Comparison of ENCODE assay signal across 23 cellular contexts in genomic region chr18:24428709-24429108, GRCh38. TPM values are rescaled to one million over a fixed set of nuclear protein-coding genes. Genes with fewer than 3 reads are reported as not detected.
DNase-seq lines count a peak whose midpoint lies in the region; ATAC-seq and TF ChIP-seq lines count a peak whose summit lies in the region.
"Had no signal": no experiment of that assay in that cellular context is flagged by ENCODE, and none has a peak within 500 bp of the region (broad histone marks: within the 10 kb centered on the region; RNA-seq: fewer than 3 reads in every experiment).

No MANE protein-coding gene starts in this region.

- H3K4me3 Mint-ChIP-seq in chondrocyte (ENCODE audit: unreplicated experiment) (no peak overlapping the region), osteocyte (ENCODE audit: unreplicated experiment) (no peak overlapping the region)
- H3K4me3 Mint-ChIP-seq: T-helper 1 cell treated with Interleukin-12 subunit alpha and Interleukin-12 subunit beta and Interleukin-4 antibody, amounts not matched to agents 30 μg/mL and 1 μg/mL, for 36 hours had no signal

- peak; percentile 42 for TF ChIP-seq CTCF in chondrocyte (IDR thresholded peaks at IDR 0.05)
- peak; percentile 22 for TF ChIP-seq CTCF in osteocyte (IDR thresholded peaks at IDR 0.05)

- H3K36me3 Mint-ChIP-seq in chondrocyte (ENCODE audit: low read depth) (peaks cover 14% of the 10 kb centered on the region), osteocyte (ENCODE audit: unreplicated experiment) (peaks cover 16% of the 10 kb centered on the region)

- H3K27me3 Mint-ChIP-seq in chondrocyte (ENCODE audit: low read depth) (peaks cover 4% of the 10 kb centered on the region), osteocyte (ENCODE audit: unreplicated experiment) (peaks cover 9% of the 10 kb centered on the region)

- ATAC-seq in HG02571 (IDR thresholded peaks at IDR 0.05; ENCODE audit: unreplicated experiment), result no peak
- ATAC-seq: gastrocnemius medialis; lower lobe of right lung; stimulated activated naive CD8-positive, alpha-beta T cell treated with anti-CD3 and anti-CD28 coated beads, Interleukin-15, amount 100 ng/mL, for 72 hours had no signal

- H3K4me1 Mint-ChIP-seq in chondrocyte (ENCODE audit: low read depth), result peaks cover 32% of the 10 kb centered on the region
- H3K4me1 Mint-ChIP-seq in osteocyte (ENCODE audit: unreplicated experiment), result peaks cover 20% of the 10 kb centered on the region

- H3K9me3 Mint-ChIP-seq in chondrocyte (ENCODE audit: low read depth) (peaks cover 8% of the 10 kb centered on the region), osteocyte (ENCODE audit: unreplicated experiment) (peaks cover 8% of the 10 kb centered on the region)

- DNase-seq in NCI-H82 (lab: John Stamatoyannopoulos, UW) (peak; percentile 1), NCI-H82 treated with DMSO at 0.1 percent for 48 hours (lab: John Stamatoyannopoulos, UW; ENCODE audit: unreplicated experiment) (no peak), NCI-H69 (lab: John Stamatoyannopoulos, UW) (peak; percentile 60), chondrocyte (ENCODE audit: low spot score) (no peak), osteocyte (ENCODE audit: extremely low spot score, unreplicated experiment) (no peak), NCI-H2196 (lab: John Stamatoyannopoulos, UW; ENCODE audit: unreplicated experiment) (no peak), iPS-NIHi11 (ENCODE audit: low spot score) (no peak)
- DNase-seq: activated CD8-positive, alpha-beta memory T cell treated with anti-CD3 and anti-CD28 coated beads for 24 hours; amniotic stem cell; colonic mucosa; gastrocnemius medialis; lower lobe of right lung; naive B cell; NCI-H1694 treated with DMSO at 0.1 percent for 48 hours; NCI-H526; stimulated activated naive CD8-positive, alpha-beta T cell treated with anti-CD3 and anti-CD28 coated beads, Interleukin-15, amount 100 ng/mL, for 72 hours; uterus had no signal

- no peak overlapping the region for H3K27ac Mint-ChIP-seq in chondrocyte (ENCODE audit: unreplicated experiment)
- H3K27ac Mint-ChIP-seq in osteocyte (ENCODE audit: unreplicated experiment), result no peak overlapping the region
- H3K27ac Mint-ChIP-seq: stimulated activated naive CD8-positive, alpha-beta T cell treated with anti-CD3 and anti-CD28 coated beads, Interleukin-15, amount 100 ng/mL, for 72 hours; T-helper 1 cell treated with Interleukin-12 subunit alpha and Interleukin-12 subunit beta and Interleukin-4 antibody, amounts not matched to agents 30 μg/mL and 1 μg/mL, for 36 hours had no signal

RNA-seq across cellular contexts. Expression of gene IMPACT, which starts 2.2 kb away (rescaled TPM):
- 50.4 to 60.6 TPM (median 53.4 TPM) in 3 replicates for total RNA-seq in chondrocyte
- total RNA-seq in osteocyte, result 53.0 and 58.3 TPM in 2 replicates

RNA-seq across cellular contexts. Expression of gene OSBPL1A, which starts 31.1 kb away (rescaled TPM):
- total RNA-seq in chondrocyte, result 27.7 to 37.5 TPM (median 33.3 TPM) in 3 replicates
- 29.7 and 29.8 TPM in 2 replicates for total RNA-seq in osteocyte

RNA-seq across cellular contexts. Expression of gene HRH4, which starts 31.7 kb away (rescaled TPM):
- total RNA-seq in chondrocyte (not detected in 3 replicates), osteocyte (not detected in 2 replicates)
- total RNA-seq: A172, Daoy, endothelial cell of umbilical vein, gastrocnemius medialis, right atrium auricular region had no signal

Comparison
In these comparisons a context has a peak if more than half of its experiments do, and no peak if none do; other contexts are left out.
1. DNase-seq: peak in NCI-H82 (single experiment) and NCI-H69 (single experiment); none in NCI-H82 treated with DMSO at 0.1 percent for 48 hours (single experiment), chondrocyte (single experiment), osteocyte (single experiment), NCI-H2196 (single experiment) and iPS-NIHi11 (single experiment).